In the genomic region with DNA sequence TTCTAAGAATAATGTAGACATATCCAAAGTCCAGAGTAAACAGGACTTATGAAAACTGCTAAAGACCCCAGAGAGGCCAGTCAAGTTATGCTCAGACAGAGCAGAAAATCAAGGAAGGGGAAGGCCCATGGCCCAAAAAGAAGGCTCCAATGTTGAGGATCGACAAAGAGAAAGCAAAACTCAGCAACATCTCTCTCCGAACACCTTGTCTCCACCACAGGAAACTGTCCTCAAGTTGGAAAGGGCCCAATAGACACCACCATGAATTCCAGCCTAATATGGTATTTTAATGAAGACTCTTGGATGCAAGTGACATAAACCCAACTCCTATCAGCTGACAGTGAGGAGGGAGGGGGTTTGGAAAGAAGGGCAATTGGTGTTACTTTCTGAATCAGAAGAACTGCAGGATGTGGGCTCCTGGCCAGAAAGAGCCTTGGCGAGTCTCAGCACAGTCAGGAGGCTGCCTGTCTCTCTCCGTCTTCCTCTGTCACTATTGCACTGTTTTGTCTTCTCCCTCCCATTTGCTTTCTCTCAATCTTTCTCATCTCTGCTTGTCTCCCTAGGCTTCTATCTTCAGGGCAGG, we compare ENCODE assay signal across 15 cellular contexts. TPM values are rescaled to one million over a fixed set of nuclear protein-coding genes. Genes with fewer than 3 reads are reported as not detected.
DNase-seq lines count a peak whose midpoint lies in the region; ATAC-seq, FAIRE-seq and TF ChIP-seq lines count a peak whose summit lies in the region.
"Had no signal": no experiment of that assay in that cellular context is flagged by ENCODE, and none has a peak within 500 bp of the region (broad histone marks: within the 10 kb centered on the region; RNA-seq: fewer than 3 reads in every experiment).

No MANE protein-coding gene starts in this region.

- TF ChIP-seq POLR2A in gastrocnemius medialis (IDR thresholded peaks at IDR 0.05), result no peak

- H3K4me1 ChIP-seq in HAP-1, result no peaks in the 10 kb centered on the region
- H3K4me1 ChIP-seq in gastrocnemius medialis, result no peaks in the 10 kb centered on the region

- intact Hi-C loops in gastrocnemius medialis (cut with DNase I; ENCODE audit: low total_unique reads), result no loop called here

- H3K9me3 ChIP-seq in HAP-1 (no peaks in the 10 kb centered on the region), gastrocnemius medialis (no peaks in the 10 kb centered on the region)

- DNase-seq in AG10803 (ENCODE audit: low read depth), result peak; percentile 46
- no peak for DNase-seq in GM19239 (ENCODE audit: insufficient read length, low spot score)
- DNase-seq in RPMI7951 (ENCODE audit: low read depth), result peak; percentile 39
- DNase-seq in epithelial cell of prostate (ENCODE audit: low read depth, low spot score), result no peak
- DNase-seq in HAP-1 (ENCODE audit: low spot score in 2 of 2), result no peak
- DNase-seq in gastrocnemius medialis, result no peak
- DNase-seq in occipital lobe (lab: John Stamatoyannopoulos, UW), result no peak
- DNase-seq: activated CD8-positive, alpha-beta memory T cell treated with anti-CD3 and anti-CD28 coated beads, Interleukin-2, amount 50 U/mL, for 4 hours; foreskin melanocyte; NCI-H1436 treated with DMSO at 0.1 percent for 48 hours; stimulated activated CD4-positive, alpha-beta T cell treated with anti-CD3 and anti-CD28 coated beads, Interleukin-12 subunit alpha, Interleukin-12 subunit beta, amount 100 ng/mL, for 4 hours had no signal

- ATAC-seq in gastrocnemius medialis, result no peak
- ATAC-seq in GM18873 (IDR thresholded peaks at IDR 0.05; ENCODE audit: low FRiP score, unreplicated experiment), result no peak

- in situ Hi-C loops in HAP-1 (cut with MboI; ENCODE audit: low sequenced_read_pairs), result no loop called here
- in situ Hi-C loops in gastrocnemius medialis (cut with MboI; ENCODE audit: low sequenced_read_pairs in 4 of 4), result no loop called here

- H3K4me3 ChIP-seq in AG10803 (ENCODE audit: low read length), result no peak overlapping the region
- no peak overlapping the region for H3K4me3 ChIP-seq in HAP-1
- H3K4me3 ChIP-seq in gastrocnemius medialis, result no peak overlapping the region
- H3K4me3 ChIP-seq: neural progenitor cell had no signal

- no peaks in the 10 kb centered on the region for H3K36me3 ChIP-seq in HAP-1 (replicated peaks)
- H3K36me3 ChIP-seq in gastrocnemius medialis, result no peaks in the 10 kb centered on the region
- H3K36me3 ChIP-seq: neural progenitor cell had no signal

- H3K27ac ChIP-seq in epithelial cell of prostate (peak overlapping the region; percentile 31), gastrocnemius medialis (no peak overlapping the region)
- H3K27ac ChIP-seq: neural progenitor cell had no signal

- FAIRE-seq in GM19239 (lab: Jason Lieb, UNC), result peak; percentile 51
- FAIRE-seq: HTR-8/SVneo had no signal

- H3K27me3 ChIP-seq in HAP-1 (ENCODE audit: low read depth) (no peaks in the 10 kb centered on the region; the same call in 1 of the 2 replicates), gastrocnemius medialis (no peaks in the 10 kb centered on the region)
- H3K27me3 ChIP-seq: neural progenitor cell had no signal

- TF ChIP-seq CTCF in AG10803 (conservative IDR thresholded peaks at IDR 0.05; ENCODE audit: low read length), result no peak
- no peak for TF ChIP-seq CTCF in gastrocnemius medialis (IDR thresholded peaks at IDR 0.05 in 4 of 5, conservative IDR thresholded peaks at IDR 0.05 in 1 of 5)

RNA-seq across cellular contexts. Expression of gene SIGLEC15, which starts 40.4 kb away (rescaled TPM):
- 49.3 and 65.7 TPM in 2 replicates for total RNA-seq in RPMI7951 (2014; rRNA removed; shearing (Covaris generic))
- not detected for total RNA-seq in gastrocnemius medialis
- total RNA-seq in occipital lobe, result not detected
- total RNA-seq: CD4-positive, alpha-beta memory T cell had no signal

Comparison
In these comparisons a context has a peak if more than half of its experiments do, and no peak if none do; other contexts are left out.
1. DNase-seq: peak in AG10803 (single experiment) and RPMI7951 (single experiment); none in GM19239 (single experiment), epithelial cell of prostate (single experiment), HAP-1 (0 of 2), gastrocnemius medialis (0 of 2) and occipital lobe (single experiment).
2. RNA of gene SIGLEC15, which starts 40.4 kb away (total RNA-seq): 49.3 to 65.7 TPM in RPMI7951; not detected in gastrocnemius medialis and not detected in occipital lobe (single experiment); every median in the first group is over 10 times any median in the second.